ENCODE assay signal across 2 cellular contexts in genomic region chr10:85838660-85839059, GRCh38.
A peak's percentile ranks its signal among the peaks of the same experiment; 100 is the strongest.
DNase-seq lines count a peak whose midpoint lies in the region; FAIRE-seq and TF ChIP-seq lines count a peak whose summit lies in the region.
"Not testable (repeated sequence)": the region's sequence is repeated elsewhere in the genome, so short reads cannot be mapped to it uniquely, and the experiment has no call there.

No MANE protein-coding gene starts in this region.

- POLR2A ChIA-PET in HEK293 (lab: Yijun Ruan, JAX), result not testable (repeated sequence)

- not testable (repeated sequence) for H3K4me3 ChIP-seq in HEK293 (ENCODE audit: low read depth, low read length)

- not testable (repeated sequence) for DNase-seq in frontal cortex (ENCODE audit: low spot score in 2 of 2)

- H3K9me3 ChIP-seq in HEK293 (ENCODE audit: control insufficient read depth, insufficient read depth, low read depth, low read length), result not testable (repeated sequence)

- not testable (repeated sequence) for H3K4me1 ChIP-seq in HEK293 (ENCODE audit: control insufficient read depth, insufficient read depth, low read length)

- not testable (repeated sequence) for H3K27ac ChIP-seq in HEK293 (ENCODE audit: extremely low read depth, low read depth, low read length)

- not testable (repeated sequence) for H3K36me3 ChIP-seq in HEK293 (ENCODE audit: control insufficient read depth in 2 of 2, insufficient read depth in 1 of 2, low read length in 2 of 2)

- CTCF ChIA-PET in HEK293 (lab: Yijun Ruan, JAX), result interaction anchor here (1.0 kb wide), 1 partner anchor 8 kb away, joined by 3 read pairs; no protein-coding TSS in a partner anchor

- TF ChIP-seq CTCF in HEK293 (tag by site-specific recombination; IDR thresholded peaks at IDR 0.05), result not testable (repeated sequence)

- FAIRE-seq in frontal cortex (lab: Jason Lieb, UNC), result peak; percentile 28

TF ChIP-seq in HEK293, 187 proteins besides CTCF, POLR2A, EP300 and RAD21:
- TF ChIP-seq ZNF529 (tag by site-specific recombination; IDR thresholded peaks at IDR 0.05; ENCODE audit: insufficient replicate concordance), result peak; percentile 96
- TF ChIP-seq SETDB1 (IDR thresholded peaks at IDR 0.05; ENCODE audit: insufficient read length, low read length), result peak; percentile 97
